ENCODE assay signal across 16 cellular contexts in the genomic region with DNA sequence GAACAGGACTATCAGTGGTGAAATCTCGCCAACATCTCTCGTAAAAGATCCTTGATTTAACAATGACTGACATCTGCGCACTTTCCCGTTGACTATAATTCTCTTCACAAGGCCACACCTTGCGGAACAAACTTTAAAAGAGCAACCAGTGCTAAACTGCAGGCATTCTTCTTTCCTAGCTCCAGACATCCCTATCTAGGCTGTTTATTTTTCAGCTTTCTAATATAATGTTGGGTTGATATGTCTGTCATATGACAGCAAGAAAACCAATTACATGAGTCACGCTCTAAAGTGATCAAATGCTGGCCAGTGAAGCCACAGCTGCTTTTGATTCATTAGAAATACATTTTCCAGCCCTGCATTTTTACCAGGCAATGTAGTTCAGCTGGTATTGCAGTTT.
"Had no signal": no experiment of that assay in that cellular context is flagged by ENCODE, and none has a peak within 500 bp of the region (broad histone marks: within the 10 kb centered on the region; RNA-seq: fewer than 3 reads in every experiment).

No MANE protein-coding gene starts in this region.

- H3K27ac ChIP-seq: dorsolateral prefrontal cortex, heart right ventricle, left ventricle myocardium inferior, ovary, thyroid gland had no signal

- DNase-seq: activated B cell treated with CpG ODN at 0.5 μM for 24 hours; activated CD4-positive, alpha-beta T cell treated with anti-CD3 and anti-CD28 coated beads, Interleukin-2, amount 10 ng/mL, durations not matched to agents 24 days and 14 days; activated naive CD4-positive, alpha-beta T cell treated with anti-CD3 and anti-CD28 coated beads, Interleukin-2, amount 50 U/mL, for 16 hours; amniotic stem cell; cerebellar nuclear complex; dorsolateral prefrontal cortex; foreskin melanocyte; heart right ventricle; islet precursor cell; left ventricle myocardium inferior; mesendoderm; ovary; T-helper 1 cell; thyroid gland had no signal

- H3K36me3 ChIP-seq: heart right ventricle, left ventricle myocardium inferior, ovary, thyroid gland had no signal

- H3K9me3 ChIP-seq: heart right ventricle, left ventricle myocardium inferior, ovary, thyroid gland had no signal

- H3K27me3 ChIP-seq: dorsolateral prefrontal cortex, heart right ventricle, ovary, thyroid gland had no signal

- H3K4me3 ChIP-seq: dorsolateral prefrontal cortex, heart right ventricle, left ventricle myocardium inferior, ovary, thyroid gland had no signal

- ATAC-seq: activated T-helper 17 cell treated with anti-CD3 and anti-CD28 coated beads, Interleukin-2, amount 50 U/mL, for 72 hours; esophagus mucosa; heart right ventricle had no signal

- H3K4me1 ChIP-seq: heart right ventricle, thyroid gland had no signal
